20 cellular contexts compared by ENCODE assay signal in genomic region chr7:95201718-95202117, GRCh38.
"Had no signal": no experiment of that assay in that cellular context is flagged by ENCODE, and none has a peak within 500 bp of the region (broad histone marks: within the 10 kb centered on the region; RNA-seq: fewer than 3 reads in every experiment).

No MANE protein-coding gene starts in this region.

- H3K27ac ChIP-seq: SJSA1 had no signal

- H3K4me3 ChIP-seq: MG63, SJSA1 had no signal

- H3K27me3 ChIP-seq: MG63, SJSA1 had no signal

- H3K9ac ChIP-seq: SK-N-SH had no signal

- H3K36me3 ChIP-seq: MG63, SJSA1 had no signal

- H3K4me2 ChIP-seq: SK-N-SH had no signal

- H3K9me3 ChIP-seq: MG63, SJSA1, SK-N-SH had no signal

- DNase-seq: Karpas-422, KG1, MG63, NCI-H1092 treated with DMSO at 0.1 percent for 48 hours, NCI-H1436, NCI-H187, NCI-H2029, NCI-H2081 treated with DMSO at 0.1 percent for 48 hours, NCI-H2171, NCI-H226, NCI-H446 treated with DMSO at 0.1 percent for 48 hours, NCI-H510A treated with DMSO at 0.1 percent for 48 hours, NCI-H526, NCI-H82, Right ventricle myocardium superior, RPMI8226, SIG-M5, SK-N-SH, SW 1271 had no signal
